7 cellular contexts compared by ENCODE assay signal in genomic region chr18:13530879-13531387, GRCh38.
A peak's percentile ranks its signal among the peaks of the same experiment; 100 is the strongest.
DNase-seq lines count a peak whose midpoint lies in the region; ATAC-seq and TF ChIP-seq lines count a peak whose summit lies in the region.

No MANE protein-coding gene starts in this region.

- H3K9me3 ChIP-seq in DOHH2 (ENCODE audit: control insufficient read depth, insufficient read depth, low read length), result no peaks in the 10 kb centered on the region
- no peaks in the 10 kb centered on the region for H3K9me3 ChIP-seq in adrenal gland (replicated peaks in 1 of 3)
- no peaks in the 10 kb centered on the region for H3K9me3 ChIP-seq in right cardiac atrium (ENCODE audit: control insufficient read depth, low read length)

- WGBS in adrenal gland, 4 donors, result 66 to 75% (median 71%) methylated on average over 7 of the region's 7 CpGs
- 58% methylated on average over 7 of the region's 7 CpGs for WGBS in right cardiac atrium

- no peaks in the 10 kb centered on the region for H4K20me1 ChIP-seq in DOHH2 (ENCODE audit: control insufficient read depth, insufficient read depth, low read depth, low read length)

- H3K27me3 ChIP-seq in DOHH2 (ENCODE audit: control insufficient read depth, low read length) (0 out of 2 replicates have a peak, but pooled peaks cover 3% of the 10 kb centered on the region), adrenal gland (no peaks in the 10 kb centered on the region), right cardiac atrium (ENCODE audit: control insufficient read depth, insufficient read depth) (no peaks in the 10 kb centered on the region)

- H3K4me2 ChIP-seq in DOHH2 (ENCODE audit: low read length), result no peak overlapping the region

- no peaks in the 10 kb centered on the region for H3F3A ChIP-seq in DOHH2 (ENCODE audit: control insufficient read depth, insufficient read depth)

- H3K27ac ChIP-seq in DOHH2 (ENCODE audit: low read depth, low read length), result no peak overlapping the region
- peak overlapping the region in 2 of 5 donors; percentile 33 to 67 for H3K27ac ChIP-seq in adrenal gland
- no peak overlapping the region for H3K27ac ChIP-seq in right cardiac atrium (ENCODE audit: low read length)

- DNase-seq in HuH-7.5 (ENCODE audit: low spot score) (peak; percentile 43), adrenal gland (peak; percentile 57 to 84 (median 70)), right cardiac atrium (peak; percentile 71 to 88 (median 84)), sciatic nerve (ENCODE audit: low spot score) (peak; percentile 78), NCI-H187 treated with DMSO at 0.1 percent for 48 hours (lab: John Stamatoyannopoulos, UW) (no peak), NCI-H2029 treated with DMSO at 0.1 percent for 48 hours (lab: John Stamatoyannopoulos, UW) (no peak)

- no peak for TF ChIP-seq POLR2A in adrenal gland (IDR thresholded peaks at IDR 0.05)

- no peaks in the 10 kb centered on the region for H3K9me2 ChIP-seq in DOHH2 (replicated peaks; ENCODE audit: control insufficient read depth, low read length)

- H3K36me3 ChIP-seq in DOHH2 (ENCODE audit: control insufficient read depth, low read length) (no peaks in the 10 kb centered on the region), adrenal gland (replicated peaks in 1 of 2) (no peaks in the 10 kb centered on the region)

- H3K4me3 ChIP-seq in DOHH2 (ENCODE audit: low read length) (no peak overlapping the region), adrenal gland (no peak overlapping the region), right cardiac atrium (ENCODE audit: low read length) (no peak overlapping the region)

- ATAC-seq in right cardiac atrium (peak; percentile 87 to 91), sciatic nerve (peak; percentile 95)

- TF ChIP-seq CTCF in DOHH2 (IDR thresholded peaks at IDR 0.05; ENCODE audit: low read depth, low read length, poor library complexity, severe bottlenecking), result peak; percentile 39
- TF ChIP-seq CTCF in adrenal gland (IDR thresholded peaks at IDR 0.05), result peak; percentile 29 to 59 (median 49)

- no peaks in the 10 kb centered on the region for H3K79me2 ChIP-seq in DOHH2 (ENCODE audit: control insufficient read depth, low read length)

- H3K4me1 ChIP-seq in DOHH2 (ENCODE audit: control insufficient read depth, low read length) (no peaks in the 10 kb centered on the region), adrenal gland (replicated peaks in 1 of 2) (peaks cover 0 to 4% of the 10 kb centered on the region in 2 donors), right cardiac atrium (ENCODE audit: control insufficient read depth, insufficient read depth, low read length) (no peaks in the 10 kb centered on the region)

- intact Hi-C loops in adrenal gland (cut with DNase I) (no loop called here), right cardiac atrium (cut with DNase I) (loop anchor here in 2 of 4 donors (5.0 kb wide), 1 partner anchor 314 kb away; the partner anchor contains the start of gene LDLRAD4 (in 2 of the 2)), sciatic nerve (cut with DNase I) (loop anchor here (5.0 kb wide), 1 partner anchor 314 kb away; the partner anchor contains the start of gene LDLRAD4)

Comparison
In these comparisons a context has a peak if more than half of its experiments do, and no peak if none do; other contexts are left out.
1. DNase-seq: peak in HuH-7.5 (single experiment), adrenal gland (7 of 7), right cardiac atrium (3 of 3) and sciatic nerve (single experiment); none in NCI-H187 treated with DMSO at 0.1 percent for 48 hours (single experiment) and NCI-H2029 treated with DMSO at 0.1 percent for 48 hours (single experiment).